26 cellular contexts compared by ENCODE assay signal in genomic region chr10:36057180-36057579, GRCh38.
"Had no signal": no experiment of that assay in that cellular context is flagged by ENCODE, and none has a peak within 500 bp of the region (broad histone marks: within the 10 kb centered on the region; RNA-seq: fewer than 3 reads in every experiment).

No MANE protein-coding gene starts in this region.

- H3K27ac Mint-ChIP-seq: dendritic cell treated with granulocyte-macrophage colony-stimulating factor and Interleukin-4, amounts not matched to agents 40 ng/mL and 50 ng/mL, for 4 days; endodermal cell; naive thymus-derived CD4-positive, alpha-beta T cell; nephron; neural progenitor cell; stimulated activated naive B cell treated with anti-CD40 and anti-IgM and Interleukin-4, amounts not matched to agents 10 μg/mL and 1 μg/mL and 100 μg/mL, for 72 hours; stimulated activated naive CD8-positive, alpha-beta T cell treated with anti-CD3 and anti-CD28 coated beads, Interleukin-15, Interleukin-2, amounts not matched to agents 100 ng/mL and 50 ng/mL, for 24 hours had no signal

- H3K79me2 ChIP-seq: hepatocyte had no signal

- H3K4me1 ChIP-seq: colonic mucosa, gastroesophageal sphincter, heart left ventricle, left lung, neural progenitor cell, psoas muscle, sigmoid colon, spleen, suprapubic skin, vagina had no signal

- H3K4me1 Mint-ChIP-seq: nephron; stimulated activated naive B cell treated with anti-CD40 and anti-IgM and Interleukin-4, amounts not matched to agents 10 μg/mL and 1 μg/mL and 100 μg/mL, for 72 hours had no signal

- H3K9me3 ChIP-seq: colonic mucosa, gastroesophageal sphincter, psoas muscle, suprapubic skin, vagina had no signal

- H2AFZ ChIP-seq: hepatocyte, neural progenitor cell had no signal

- H3K27me3 Mint-ChIP-seq: dendritic cell treated with granulocyte-macrophage colony-stimulating factor and Interleukin-4, amounts not matched to agents 40 ng/mL and 50 ng/mL, for 4 days; naive thymus-derived CD4-positive, alpha-beta T cell; stimulated activated naive B cell treated with anti-CD40 and anti-IgM and Interleukin-4, amounts not matched to agents 10 μg/mL and 1 μg/mL and 100 μg/mL, for 72 hours; stimulated activated naive CD8-positive, alpha-beta T cell treated with anti-CD3 and anti-CD28 coated beads, Interleukin-15, Interleukin-2, amounts not matched to agents 100 ng/mL and 50 ng/mL, for 24 hours had no signal

- H3K36me3 Mint-ChIP-seq: naive thymus-derived CD4-positive, alpha-beta T cell; neural progenitor cell had no signal

- H3K27ac ChIP-seq: colonic mucosa, epithelial cell of prostate, gastroesophageal sphincter, heart left ventricle, hepatocyte, left lung, neural progenitor cell, psoas muscle, sigmoid colon, spleen, suprapubic skin, vagina had no signal

- H3K36me3 ChIP-seq: colonic mucosa, gastroesophageal sphincter, heart left ventricle, left lung, neural progenitor cell, sigmoid colon, spleen, suprapubic skin, vagina had no signal

- H3K9me3 Mint-ChIP-seq: endodermal cell had no signal

- H3K4me2 ChIP-seq: hepatocyte, neural progenitor cell had no signal

- H3K4me3 Mint-ChIP-seq: dendritic cell treated with granulocyte-macrophage colony-stimulating factor and Interleukin-4, amounts not matched to agents 40 ng/mL and 50 ng/mL, for 4 days; endodermal cell; naive thymus-derived CD4-positive, alpha-beta T cell; nephron; neural progenitor cell; stimulated activated naive B cell treated with anti-CD40 and anti-IgM and Interleukin-4, amounts not matched to agents 10 μg/mL and 1 μg/mL and 100 μg/mL, for 72 hours; stimulated activated naive CD8-positive, alpha-beta T cell treated with anti-CD3 and anti-CD28 coated beads, Interleukin-15, Interleukin-2, amounts not matched to agents 100 ng/mL and 50 ng/mL, for 24 hours had no signal

- H3K4me3 ChIP-seq: colonic mucosa, gastroesophageal sphincter, heart left ventricle, hepatocyte, left lung, neural progenitor cell, psoas muscle, sigmoid colon, spleen, suprapubic skin, vagina had no signal

- ATAC-seq: esophagus mucosa; gastroesophageal sphincter; heart left ventricle; left cardiac atrium; left lung; naive thymus-derived CD4-positive, alpha-beta T cell; psoas muscle; right cardiac atrium; stimulated activated naive B cell treated with anti-CD40 and anti-IgM and Interleukin-4, amounts not matched to agents 10 μg/mL and 1 μg/mL and 100 μg/mL, for 72 hours had no signal

- DNase-seq: colonic mucosa; effector CD8-positive, alpha-beta T cell; endodermal cell; foreskin fibroblast; heart left ventricle; left cardiac atrium; left lung; midbrain; naive thymus-derived CD4-positive, alpha-beta T cell; psoas muscle; right cardiac atrium; sigmoid colon; spleen; stimulated activated CD4-positive, alpha-beta T cell treated with anti-CD3 and anti-CD28 coated beads, Interleukin-4, amount 100 ng/mL, for 4 hours; stimulated activated naive B cell treated with anti-CD40 and anti-IgM and Interleukin-4, amounts not matched to agents 10 μg/mL and 1 μg/mL and 100 μg/mL, for 72 hours; trophoblast cell had no signal

- H3K27me3 ChIP-seq: colonic mucosa, gastroesophageal sphincter, heart left ventricle, hepatocyte, left lung, neural progenitor cell, sigmoid colon, spleen, suprapubic skin, vagina had no signal

- H3K9ac ChIP-seq: neural progenitor cell had no signal
